ENCODE assay signal across 1 cellular context in the genomic region with DNA sequence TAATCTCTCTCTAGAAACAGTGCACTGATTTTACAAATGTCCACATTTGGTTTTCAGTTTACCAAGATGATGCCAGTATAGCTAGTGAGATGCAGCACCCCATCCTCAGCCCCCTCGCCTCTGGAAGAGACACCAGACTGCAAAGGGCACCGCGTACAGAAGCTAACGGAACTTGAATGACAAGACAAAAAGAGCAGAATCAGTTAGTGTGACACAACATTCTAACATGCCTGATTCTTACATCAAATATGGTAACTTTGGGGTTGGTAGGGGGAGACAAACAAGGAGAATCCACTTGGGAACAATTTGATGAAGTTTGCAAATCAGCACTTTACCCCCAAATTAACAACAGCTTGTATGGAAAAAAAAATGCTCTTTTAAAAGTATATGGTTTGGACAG.
TF ChIP-seq lines count a peak whose summit lies in the region.

No MANE protein-coding gene starts in this region.

TF ChIP-seq in K562, 482 proteins besides CTCF, POLR2A, EP300 and RAD21 (continued from another document):
- TF ChIP-seq, protein P1, sequence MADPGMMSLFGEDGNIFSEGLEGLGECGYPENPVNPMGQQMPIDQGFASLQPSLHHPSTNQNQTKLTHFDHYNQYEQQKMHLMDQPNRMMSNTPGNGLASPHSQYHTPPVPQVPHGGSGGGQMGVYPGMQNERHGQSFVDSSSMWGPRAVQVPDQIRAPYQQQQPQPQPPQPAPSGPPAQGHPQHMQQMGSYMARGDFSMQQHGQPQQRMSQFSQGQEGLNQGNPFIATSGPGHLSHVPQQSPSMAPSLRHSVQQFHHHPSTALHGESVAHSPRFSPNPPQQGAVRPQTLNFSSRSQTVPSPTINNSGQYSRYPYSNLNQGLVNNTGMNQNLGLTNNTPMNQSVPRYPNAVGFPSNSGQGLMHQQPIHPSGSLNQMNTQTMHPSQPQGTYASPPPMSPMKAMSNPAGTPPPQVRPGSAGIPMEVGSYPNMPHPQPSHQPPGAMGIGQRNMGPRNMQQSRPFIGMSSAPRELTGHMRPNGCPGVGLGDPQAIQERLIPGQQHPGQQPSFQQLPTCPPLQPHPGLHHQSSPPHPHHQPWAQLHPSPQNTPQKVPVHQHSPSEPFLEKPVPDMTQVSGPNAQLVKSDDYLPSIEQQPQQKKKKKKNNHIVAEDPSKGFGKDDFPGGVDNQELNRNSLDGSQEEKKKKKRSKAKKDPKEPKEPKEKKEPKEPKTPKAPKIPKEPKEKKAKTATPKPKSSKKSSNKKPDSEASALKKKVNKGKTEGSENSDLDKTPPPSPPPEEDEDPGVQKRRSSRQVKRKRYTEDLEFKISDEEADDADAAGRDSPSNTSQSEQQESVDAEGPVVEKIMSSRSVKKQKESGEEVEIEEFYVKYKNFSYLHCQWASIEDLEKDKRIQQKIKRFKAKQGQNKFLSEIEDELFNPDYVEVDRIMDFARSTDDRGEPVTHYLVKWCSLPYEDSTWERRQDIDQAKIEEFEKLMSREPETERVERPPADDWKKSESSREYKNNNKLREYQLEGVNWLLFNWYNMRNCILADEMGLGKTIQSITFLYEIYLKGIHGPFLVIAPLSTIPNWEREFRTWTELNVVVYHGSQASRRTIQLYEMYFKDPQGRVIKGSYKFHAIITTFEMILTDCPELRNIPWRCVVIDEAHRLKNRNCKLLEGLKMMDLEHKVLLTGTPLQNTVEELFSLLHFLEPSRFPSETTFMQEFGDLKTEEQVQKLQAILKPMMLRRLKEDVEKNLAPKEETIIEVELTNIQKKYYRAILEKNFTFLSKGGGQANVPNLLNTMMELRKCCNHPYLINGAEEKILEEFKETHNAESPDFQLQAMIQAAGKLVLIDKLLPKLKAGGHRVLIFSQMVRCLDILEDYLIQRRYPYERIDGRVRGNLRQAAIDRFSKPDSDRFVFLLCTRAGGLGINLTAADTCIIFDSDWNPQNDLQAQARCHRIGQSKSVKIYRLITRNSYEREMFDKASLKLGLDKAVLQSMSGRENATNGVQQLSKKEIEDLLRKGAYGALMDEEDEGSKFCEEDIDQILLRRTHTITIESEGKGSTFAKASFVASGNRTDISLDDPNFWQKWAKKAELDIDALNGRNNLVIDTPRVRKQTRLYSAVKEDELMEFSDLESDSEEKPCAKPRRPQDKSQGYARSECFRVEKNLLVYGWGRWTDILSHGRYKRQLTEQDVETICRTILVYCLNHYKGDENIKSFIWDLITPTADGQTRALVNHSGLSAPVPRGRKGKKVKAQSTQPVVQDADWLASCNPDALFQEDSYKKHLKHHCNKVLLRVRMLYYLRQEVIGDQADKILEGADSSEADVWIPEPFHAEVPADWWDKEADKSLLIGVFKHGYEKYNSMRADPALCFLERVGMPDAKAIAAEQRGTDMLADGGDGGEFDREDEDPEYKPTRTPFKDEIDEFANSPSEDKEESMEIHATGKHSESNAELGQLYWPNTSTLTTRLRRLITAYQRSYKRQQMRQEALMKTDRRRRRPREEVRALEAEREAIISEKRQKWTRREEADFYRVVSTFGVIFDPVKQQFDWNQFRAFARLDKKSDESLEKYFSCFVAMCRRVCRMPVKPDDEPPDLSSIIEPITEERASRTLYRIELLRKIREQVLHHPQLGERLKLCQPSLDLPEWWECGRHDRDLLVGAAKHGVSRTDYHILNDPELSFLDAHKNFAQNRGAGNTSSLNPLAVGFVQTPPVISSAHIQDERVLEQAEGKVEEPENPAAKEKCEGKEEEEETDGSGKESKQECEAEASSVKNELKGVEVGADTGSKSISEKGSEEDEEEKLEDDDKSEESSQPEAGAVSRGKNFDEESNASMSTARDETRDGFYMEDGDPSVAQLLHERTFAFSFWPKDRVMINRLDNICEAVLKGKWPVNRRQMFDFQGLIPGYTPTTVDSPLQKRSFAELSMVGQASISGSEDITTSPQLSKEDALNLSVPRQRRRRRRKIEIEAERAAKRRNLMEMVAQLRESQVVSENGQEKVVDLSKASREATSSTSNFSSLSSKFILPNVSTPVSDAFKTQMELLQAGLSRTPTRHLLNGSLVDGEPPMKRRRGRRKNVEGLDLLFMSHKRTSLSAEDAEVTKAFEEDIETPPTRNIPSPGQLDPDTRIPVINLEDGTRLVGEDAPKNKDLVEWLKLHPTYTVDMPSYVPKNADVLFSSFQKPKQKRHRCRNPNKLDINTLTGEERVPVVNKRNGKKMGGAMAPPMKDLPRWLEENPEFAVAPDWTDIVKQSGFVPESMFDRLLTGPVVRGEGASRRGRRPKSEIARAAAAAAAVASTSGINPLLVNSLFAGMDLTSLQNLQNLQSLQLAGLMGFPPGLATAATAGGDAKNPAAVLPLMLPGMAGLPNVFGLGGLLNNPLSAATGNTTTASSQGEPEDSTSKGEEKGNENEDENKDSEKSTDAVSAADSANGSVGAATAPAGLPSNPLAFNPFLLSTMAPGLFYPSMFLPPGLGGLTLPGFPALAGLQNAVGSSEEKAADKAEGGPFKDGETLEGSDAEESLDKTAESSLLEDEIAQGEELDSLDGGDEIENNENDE (IDR thresholded peaks at IDR 0.05; ENCODE audit: low read depth, low read length) = peak; percentile 86
- TF ChIP-seq TSC22D4 (tag; IDR thresholded peaks at IDR 0.05) (no peak), ZNF707 (CRISPR knock-in tag; conservative IDR thresholded peaks at IDR 0.05) (no peak), GTF2F1 (IDR thresholded peaks at IDR 0.05; ENCODE audit: low read depth, low read length) (no peak), FIP1L1 (IDR thresholded peaks at IDR 0.05; ENCODE audit: low read depth, low read length, poor library complexity, severe bottlenecking) (no peak), ZNF584 (CRISPR knock-in tag; IDR thresholded peaks at IDR 0.05; ENCODE audit: low read depth) (no peak), CREM (IDR thresholded peaks at IDR 0.05; ENCODE audit: low read depth) (no peak), ZNF785 (CRISPR knock-in tag; IDR thresholded peaks at IDR 0.05) (no peak), IRF2 (CRISPR knock-in tag; IDR thresholded peaks at IDR 0.05) (no peak), KDM5B (IDR thresholded peaks at IDR 0.05; ENCODE audit: insufficient replicate concordance, low read depth, low read length) (no peak)
- TF ChIP-seq, protein P2, sequence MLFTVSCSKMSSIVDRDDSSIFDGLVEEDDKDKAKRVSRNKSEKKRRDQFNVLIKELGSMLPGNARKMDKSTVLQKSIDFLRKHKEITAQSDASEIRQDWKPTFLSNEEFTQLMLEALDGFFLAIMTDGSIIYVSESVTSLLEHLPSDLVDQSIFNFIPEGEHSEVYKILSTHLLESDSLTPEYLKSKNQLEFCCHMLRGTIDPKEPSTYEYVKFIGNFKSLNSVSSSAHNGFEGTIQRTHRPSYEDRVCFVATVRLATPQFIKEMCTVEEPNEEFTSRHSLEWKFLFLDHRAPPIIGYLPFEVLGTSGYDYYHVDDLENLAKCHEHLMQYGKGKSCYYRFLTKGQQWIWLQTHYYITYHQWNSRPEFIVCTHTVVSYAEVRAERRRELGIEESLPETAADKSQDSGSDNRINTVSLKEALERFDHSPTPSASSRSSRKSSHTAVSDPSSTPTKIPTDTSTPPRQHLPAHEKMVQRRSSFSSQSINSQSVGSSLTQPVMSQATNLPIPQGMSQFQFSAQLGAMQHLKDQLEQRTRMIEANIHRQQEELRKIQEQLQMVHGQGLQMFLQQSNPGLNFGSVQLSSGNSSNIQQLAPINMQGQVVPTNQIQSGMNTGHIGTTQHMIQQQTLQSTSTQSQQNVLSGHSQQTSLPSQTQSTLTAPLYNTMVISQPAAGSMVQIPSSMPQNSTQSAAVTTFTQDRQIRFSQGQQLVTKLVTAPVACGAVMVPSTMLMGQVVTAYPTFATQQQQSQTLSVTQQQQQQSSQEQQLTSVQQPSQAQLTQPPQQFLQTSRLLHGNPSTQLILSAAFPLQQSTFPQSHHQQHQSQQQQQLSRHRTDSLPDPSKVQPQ (CRISPR knock-in tag; IDR thresholded peaks at IDR 0.05; ENCODE audit: borderline replicate concordance) = no peak
- TF ChIP-seq, protein P3, sequence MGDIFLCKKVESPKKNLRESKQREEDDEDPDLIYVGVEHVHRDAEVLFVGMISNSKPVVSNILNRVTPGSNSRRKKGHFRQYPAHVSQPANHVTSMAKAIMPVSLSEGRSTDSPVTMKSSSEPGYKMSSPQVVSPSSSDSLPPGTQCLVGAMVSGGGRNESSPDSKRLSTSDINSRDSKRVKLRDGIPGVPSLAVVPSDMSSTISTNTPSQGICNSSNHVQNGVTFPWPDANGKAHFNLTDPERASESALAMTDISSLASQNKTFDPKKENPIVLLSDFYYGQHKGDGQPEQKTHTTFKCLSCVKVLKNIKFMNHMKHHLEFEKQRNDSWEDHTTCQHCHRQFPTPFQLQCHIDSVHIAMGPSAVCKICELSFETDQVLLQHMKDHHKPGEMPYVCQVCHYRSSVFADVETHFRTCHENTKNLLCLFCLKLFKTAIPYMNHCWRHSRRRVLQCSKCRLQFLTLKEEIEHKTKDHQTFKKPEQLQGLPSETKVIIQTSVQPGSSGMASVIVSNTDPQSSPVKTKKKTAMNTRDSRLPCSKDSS (IDR thresholded peaks at IDR 0.05; ENCODE audit: low read depth, partially characterized antibody) = no peak
- TF ChIP-seq, protein P4, sequence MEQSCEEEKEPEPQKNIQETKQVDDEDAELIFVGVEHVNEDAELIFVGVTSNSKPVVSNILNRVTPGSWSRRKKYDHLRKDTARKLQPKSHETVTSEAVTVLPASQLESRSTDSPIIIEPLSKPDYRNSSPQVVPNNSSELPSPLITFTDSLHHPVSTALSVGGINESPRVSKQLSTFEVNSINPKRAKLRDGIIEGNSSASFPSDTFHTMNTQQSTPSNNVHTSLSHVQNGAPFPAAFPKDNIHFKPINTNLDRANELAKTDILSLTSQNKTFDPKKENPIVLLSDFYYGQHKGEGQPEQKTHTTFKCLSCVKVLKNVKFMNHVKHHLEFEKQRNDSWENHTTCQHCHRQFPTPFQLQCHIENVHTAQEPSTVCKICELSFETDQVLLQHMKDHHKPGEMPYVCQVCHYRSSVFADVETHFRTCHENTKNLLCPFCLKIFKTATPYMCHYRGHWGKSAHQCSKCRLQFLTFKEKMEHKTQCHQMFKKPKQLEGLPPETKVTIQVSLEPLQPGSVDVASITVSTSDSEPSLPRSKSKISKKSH (CRISPR knock-in tag; IDR thresholded peaks at IDR 0.05) = no peak
TF ChIP-seq in K562: peak in this region for 5.
